Comparison of ENCODE assay signal across 1 cellular context in genomic region chr11:134742228-134742612, GRCh38.
TF ChIP-seq lines count a peak whose summit lies in the region.

No MANE protein-coding gene starts in this region.

TF ChIP-seq in HepG2, 621 proteins besides CTCF, POLR2A, EP300 and RAD21 (continued from another document):
- TF ChIP-seq, protein P1, sequence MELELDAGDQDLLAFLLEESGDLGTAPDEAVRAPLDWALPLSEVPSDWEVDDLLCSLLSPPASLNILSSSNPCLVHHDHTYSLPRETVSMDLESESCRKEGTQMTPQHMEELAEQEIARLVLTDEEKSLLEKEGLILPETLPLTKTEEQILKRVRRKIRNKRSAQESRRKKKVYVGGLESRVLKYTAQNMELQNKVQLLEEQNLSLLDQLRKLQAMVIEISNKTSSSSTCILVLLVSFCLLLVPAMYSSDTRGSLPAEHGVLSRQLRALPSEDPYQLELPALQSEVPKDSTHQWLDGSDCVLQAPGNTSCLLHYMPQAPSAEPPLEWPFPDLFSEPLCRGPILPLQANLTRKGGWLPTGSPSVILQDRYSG (CRISPR knock-in tag; IDR thresholded peaks at IDR 0.05), result no peak
- no peak for TF ChIP-seq ZSCAN30 (CRISPR knock-in tag; IDR thresholded peaks at IDR 0.05)
- 0 out of 2 replicates have a peak, but pooled peaks have one; percentile 16 for TF ChIP-seq KDM6A (CRISPR knock-in tag; IDR thresholded peaks at IDR 0.05; ENCODE audit: low read depth)
- TF ChIP-seq PLRG1 (conservative IDR thresholded peaks at IDR 0.05), result no peak
- TF ChIP-seq TEAD3 (CRISPR knock-in tag; optimal IDR thresholded peaks at IDR 0.05; ENCODE audit: borderline replicate concordance), result no peak
- no peak for TF ChIP-seq REL (CRISPR knock-in tag; conservative IDR thresholded peaks at IDR 0.05)
- TF ChIP-seq, protein P2, sequence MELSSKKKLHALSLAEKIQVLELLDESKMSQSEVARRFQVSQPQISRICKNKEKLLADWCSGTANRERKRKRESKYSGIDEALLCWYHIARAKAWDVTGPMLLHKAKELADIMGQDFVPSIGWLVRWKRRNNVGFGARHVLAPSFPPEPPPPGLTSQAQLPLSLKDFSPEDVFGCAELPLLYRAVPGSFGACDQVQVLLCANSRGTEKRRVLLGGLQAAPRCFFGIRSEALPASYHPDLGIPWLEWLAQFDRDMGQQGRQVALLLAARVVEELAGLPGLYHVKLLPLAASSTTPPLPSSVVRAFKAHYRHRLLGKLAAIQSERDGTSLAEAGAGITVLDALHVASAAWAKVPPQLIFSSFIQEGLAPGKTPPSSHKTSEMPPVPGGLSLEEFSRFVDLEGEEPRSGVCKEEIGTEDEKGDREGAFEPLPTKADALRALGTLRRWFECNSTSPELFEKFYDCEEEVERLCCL (CRISPR knock-in tag; IDR thresholded peaks at IDR 0.05; ENCODE audit: borderline replicate concordance), result no peak
- TF ChIP-seq ZNF160 (CRISPR knock-in tag; IDR thresholded peaks at IDR 0.05), result no peak
- TF ChIP-seq STAG1 (CRISPR knock-in tag; IDR thresholded peaks at IDR 0.05), result no peak
- no peak for TF ChIP-seq ZBTB26 (CRISPR knock-in tag; IDR thresholded peaks at IDR 0.05; ENCODE audit: borderline replicate concordance)
- TF ChIP-seq, protein P3, sequence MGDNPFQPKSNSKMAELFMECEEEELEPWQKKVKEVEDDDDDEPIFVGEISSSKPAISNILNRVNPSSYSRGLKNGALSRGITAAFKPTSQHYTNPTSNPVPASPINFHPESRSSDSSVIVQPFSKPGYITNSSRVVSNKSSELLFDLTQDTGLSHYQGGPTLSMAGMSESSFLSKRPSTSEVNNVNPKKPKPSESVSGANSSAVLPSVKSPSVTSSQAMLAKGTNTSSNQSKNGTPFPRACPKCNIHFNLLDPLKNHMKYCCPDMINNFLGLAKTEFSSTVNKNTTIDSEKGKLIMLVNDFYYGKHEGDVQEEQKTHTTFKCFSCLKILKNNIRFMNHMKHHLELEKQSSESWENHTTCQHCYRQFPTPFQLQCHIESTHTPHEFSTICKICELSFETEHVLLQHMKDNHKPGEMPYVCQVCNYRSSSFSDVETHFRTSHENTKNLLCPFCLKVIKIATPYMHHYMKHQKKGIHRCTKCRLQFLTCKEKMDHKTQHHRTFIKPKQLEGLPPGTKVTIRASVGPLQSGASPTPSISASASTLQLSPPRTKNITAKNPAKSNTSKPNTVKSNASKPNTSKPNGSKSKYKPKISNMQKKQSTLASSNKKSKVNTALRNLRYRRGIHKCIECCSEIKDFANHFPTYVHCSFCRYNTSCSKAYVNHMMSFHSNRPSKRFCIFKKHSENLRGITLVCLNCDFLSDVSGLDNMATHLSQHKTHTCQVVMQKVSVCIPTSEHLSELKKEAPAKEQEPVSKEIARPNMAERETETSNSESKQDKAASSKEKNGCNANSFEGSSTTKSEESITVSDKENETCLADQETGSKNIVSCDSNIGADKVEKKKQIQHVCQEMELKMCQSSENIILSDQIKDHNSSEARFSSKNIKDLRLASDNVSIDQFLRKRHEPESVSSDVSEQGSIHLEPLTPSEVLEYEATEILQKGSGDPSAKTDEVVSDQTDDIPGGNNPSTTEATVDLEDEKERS (CRISPR knock-in tag; IDR thresholded peaks at IDR 0.05), result 0 out of 2 replicates have a peak, but pooled peaks have one; percentile 52
- 0 out of 2 replicates have a peak, but pooled peaks have one; percentile 29 for TF ChIP-seq ZHX1 (CRISPR knock-in tag; IDR thresholded peaks at IDR 0.05; ENCODE audit: low read depth)
- TF ChIP-seq ZFY (CRISPR knock-in tag; IDR thresholded peaks at IDR 0.05), result no peak
- no peak for TF ChIP-seq NR1H2 (CRISPR knock-in tag; IDR thresholded peaks at IDR 0.05; ENCODE audit: borderline replicate concordance, low read depth)
- TF ChIP-seq, protein P4, sequence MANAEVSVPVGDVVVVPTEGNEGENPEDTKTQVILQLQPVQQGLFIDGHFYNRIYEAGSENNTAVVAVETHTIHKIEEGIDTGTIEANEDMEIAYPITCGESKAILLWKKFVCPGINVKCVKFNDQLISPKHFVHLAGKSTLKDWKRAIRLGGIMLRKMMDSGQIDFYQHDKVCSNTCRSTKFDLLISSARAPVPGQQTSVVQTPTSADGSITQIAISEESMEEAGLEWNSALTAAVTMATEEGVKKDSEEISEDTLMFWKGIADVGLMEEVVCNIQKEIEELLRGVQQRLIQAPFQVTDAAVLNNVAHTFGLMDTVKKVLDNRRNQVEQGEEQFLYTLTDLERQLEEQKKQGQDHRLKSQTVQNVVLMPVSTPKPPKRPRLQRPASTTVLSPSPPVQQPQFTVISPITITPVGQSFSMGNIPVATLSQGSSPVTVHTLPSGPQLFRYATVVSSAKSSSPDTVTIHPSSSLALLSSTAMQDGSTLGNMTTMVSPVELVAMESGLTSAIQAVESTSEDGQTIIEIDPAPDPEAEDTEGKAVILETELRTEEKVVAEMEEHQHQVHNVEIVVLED (CRISPR knock-in tag; IDR thresholded peaks at IDR 0.05; ENCODE audit: borderline replicate concordance), result no peak
- peak; percentile 71; the same call in 1 of the 2 replicates for TF ChIP-seq SRF (IDR thresholded peaks at IDR 0.05; ENCODE audit: low read depth, low read length)
- TF ChIP-seq ZNF543 (CRISPR knock-in tag; IDR thresholded peaks at IDR 0.05), result no peak
- TF ChIP-seq SOX6 (IDR thresholded peaks at IDR 0.05), result no peak
- 0 out of 2 replicates have a peak, but pooled peaks have one; percentile 24 for TF ChIP-seq SOX6 (CRISPR knock-in tag; IDR thresholded peaks at IDR 0.05)
- TF ChIP-seq SRSF9 (IDR thresholded peaks at IDR 0.05; ENCODE audit: borderline replicate concordance, insufficient read depth, low read depth, low read length, poor library complexity, severe bottlenecking), result no peak
- TF ChIP-seq, protein P5, sequence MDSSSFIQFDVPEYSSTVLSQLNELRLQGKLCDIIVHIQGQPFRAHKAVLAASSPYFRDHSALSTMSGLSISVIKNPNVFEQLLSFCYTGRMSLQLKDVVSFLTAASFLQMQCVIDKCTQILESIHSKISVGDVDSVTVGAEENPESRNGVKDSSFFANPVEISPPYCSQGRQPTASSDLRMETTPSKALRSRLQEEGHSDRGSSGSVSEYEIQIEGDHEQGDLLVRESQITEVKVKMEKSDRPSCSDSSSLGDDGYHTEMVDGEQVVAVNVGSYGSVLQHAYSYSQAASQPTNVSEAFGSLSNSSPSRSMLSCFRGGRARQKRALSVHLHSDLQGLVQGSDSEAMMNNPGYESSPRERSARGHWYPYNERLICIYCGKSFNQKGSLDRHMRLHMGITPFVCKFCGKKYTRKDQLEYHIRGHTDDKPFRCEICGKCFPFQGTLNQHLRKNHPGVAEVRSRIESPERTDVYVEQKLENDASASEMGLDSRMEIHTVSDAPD (CRISPR knock-in tag; IDR thresholded peaks at IDR 0.05), result 0 out of 2 replicates have a peak, but pooled peaks have one; percentile 21
- no peak for TF ChIP-seq ZFP41 (CRISPR knock-in tag; IDR thresholded peaks at IDR 0.05; ENCODE audit: borderline replicate concordance)
- TF ChIP-seq IRF9 (CRISPR knock-in tag; IDR thresholded peaks at IDR 0.05; ENCODE audit: borderline replicate concordance), result no peak
- no peak for TF ChIP-seq DNMT1 (CRISPR knock-in tag; IDR thresholded peaks at IDR 0.05)
- TF ChIP-seq, protein P6, sequence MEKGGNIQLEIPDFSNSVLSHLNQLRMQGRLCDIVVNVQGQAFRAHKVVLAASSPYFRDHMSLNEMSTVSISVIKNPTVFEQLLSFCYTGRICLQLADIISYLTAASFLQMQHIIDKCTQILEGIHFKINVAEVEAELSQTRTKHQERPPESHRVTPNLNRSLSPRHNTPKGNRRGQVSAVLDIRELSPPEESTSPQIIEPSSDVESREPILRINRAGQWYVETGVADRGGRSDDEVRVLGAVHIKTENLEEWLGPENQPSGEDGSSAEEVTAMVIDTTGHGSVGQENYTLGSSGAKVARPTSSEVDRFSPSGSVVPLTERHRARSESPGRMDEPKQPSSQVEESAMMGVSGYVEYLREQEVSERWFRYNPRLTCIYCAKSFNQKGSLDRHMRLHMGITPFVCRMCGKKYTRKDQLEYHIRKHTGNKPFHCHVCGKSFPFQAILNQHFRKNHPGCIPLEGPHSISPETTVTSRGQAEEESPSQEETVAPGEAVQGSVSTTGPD (CRISPR knock-in tag; IDR thresholded peaks at IDR 0.05), result peak; percentile 96
- TF ChIP-seq MXD4 (CRISPR knock-in tag; IDR thresholded peaks at IDR 0.05), result no peak
- TF ChIP-seq ZNF646 (CRISPR knock-in tag; IDR thresholded peaks at IDR 0.05), result peak; percentile 44; the same call in 1 of the 2 replicates
- no peak for TF ChIP-seq MZF1 (CRISPR knock-in tag; IDR thresholded peaks at IDR 0.05; ENCODE audit: borderline replicate concordance)
- TF ChIP-seq ZNF563 (CRISPR knock-in tag; IDR thresholded peaks at IDR 0.05), result no peak
TF ChIP-seq in HepG2: peak in this region for 26.
